14 cellular contexts compared by ENCODE assay signal in genomic region chr17:71032746-71033273, GRCh38.
DNase-seq lines count a peak whose midpoint lies in the region; ATAC-seq lines count a peak whose summit lies in the region.
"Had no signal": no experiment of that assay in that cellular context is flagged by ENCODE, and none has a peak within 500 bp of the region (broad histone marks: within the 10 kb centered on the region; RNA-seq: fewer than 3 reads in every experiment).

No MANE protein-coding gene starts in this region.

- ATAC-seq in HG03521 (IDR thresholded peaks at IDR 0.05; ENCODE audit: unreplicated experiment) (no peak), GM18873 (IDR thresholded peaks at IDR 0.05; ENCODE audit: low FRiP score, unreplicated experiment) (no peak)
- ATAC-seq: CD8-positive, alpha-beta T cell; upper lobe of right lung had no signal

- DNase-seq in DMS153 (lab: John Stamatoyannopoulos, UW) (peak; percentile 59), NCI-H128 (lab: John Stamatoyannopoulos, UW; ENCODE audit: unreplicated experiment) (peak; percentile 74), NCI-H748 (lab: John Stamatoyannopoulos, UW; ENCODE audit: unreplicated experiment) (peak; percentile 100), islet precursor cell (peak; percentile 98), NCI-H226 (no peak)
- DNase-seq in stimulated activated CD4-positive, alpha-beta T cell treated with anti-CD3 and anti-CD28 coated beads, Interleukin-2, amount 100 ng/mL, for 24 hours = no peak
- DNase-seq: CD8-positive, alpha-beta T cell; foreskin fibroblast; NCI-H1048; NK-92 treated with Interleukin-12 subunit alpha and Interleukin-12 subunit beta, amount 100 ng/mL, for 24 hours; stimulated activated naive CD4-positive, alpha-beta T cell treated with Interleukin-2 at 50 U/mL for 16 hours; upper lobe of right lung had no signal

Comparison
In these comparisons a context has a peak if more than half of its experiments do, and no peak if none do; other contexts are left out.
1. DNase-seq: peak in DMS153 (single experiment), NCI-H128 (single experiment), NCI-H748 (single experiment) and islet precursor cell (single experiment); none in stimulated activated CD4-positive, alpha-beta T cell treated with anti-CD3 and anti-CD28 coated beads, Interleukin-2, amount 100 ng/mL, for 24 hours (0 of 2) and NCI-H226 (single experiment).